29 cellular contexts compared by ENCODE assay signal in genomic region chr6:70385931-70386330, GRCh38.
"Had no signal": no experiment of that assay in that cellular context is flagged by ENCODE, and none has a peak within 500 bp of the region (broad histone marks: within the 10 kb centered on the region; RNA-seq: fewer than 3 reads in every experiment).

No MANE protein-coding gene starts in this region.

- H3K27ac ChIP-seq: adrenal gland, body of pancreas, esophagus muscularis mucosa, gastrocnemius medialis, left lung, lower lobe of right lung, spleen, suprapubic skin, tibial artery, upper lobe of right lung, WERI-Rb-1 had no signal

- H3K36me3 Mint-ChIP-seq: activated naive CD8-positive, alpha-beta T cell treated with anti-CD3 and anti-CD28 coated beads for 36 hours; natural killer cell treated with Interleukin-12 subunit alpha and Interleukin-12 subunit beta and Interleukin-15 and Interleukin-18, amount 100 ng/mL, for 72 hours had no signal

- FAIRE-seq: islet of Langerhans had no signal

- H3K4me3 Mint-ChIP-seq: activated naive CD4-positive, alpha-beta T cell treated with anti-CD3 and anti-CD28 coated beads for 36 hours; activated naive CD8-positive, alpha-beta T cell treated with anti-CD3 and anti-CD28 coated beads for 36 hours; endodermal cell; natural killer cell treated with Interleukin-12 subunit alpha and Interleukin-12 subunit beta and Interleukin-15 and Interleukin-18, amount 100 ng/mL, for 72 hours had no signal

- H3K36me3 ChIP-seq: adrenal gland, esophagus muscularis mucosa, gastrocnemius medialis, left lung, lower lobe of right lung, spleen, suprapubic skin, tibial artery, upper lobe of right lung, WERI-Rb-1 had no signal

- H3K9me3 ChIP-seq: adrenal gland, body of pancreas, esophagus muscularis mucosa, gastrocnemius medialis, left lung, lower lobe of right lung, spleen, suprapubic skin, tibial artery, upper lobe of right lung had no signal

- H3K4me1 Mint-ChIP-seq: activated naive CD8-positive, alpha-beta T cell treated with anti-CD3 and anti-CD28 coated beads for 36 hours; endodermal cell had no signal

- ATAC-seq: activated CD4-positive, CD25-positive, alpha-beta regulatory T cell treated with anti-CD3 and anti-CD28 coated beads, Interleukin-2, amount 50 U/mL, for 24 hours; body of pancreas; gastrocnemius medialis; left lung; lower lobe of right lung; natural killer cell treated with Interleukin-12 subunit alpha and Interleukin-12 subunit beta and Interleukin-15 and Interleukin-18, amount 100 ng/mL, for 72 hours; right cardiac atrium; upper lobe of right lung had no signal

- H3K27ac Mint-ChIP-seq: activated naive CD4-positive, alpha-beta T cell treated with anti-CD3 and anti-CD28 coated beads for 36 hours; activated naive CD8-positive, alpha-beta T cell treated with anti-CD3 and anti-CD28 coated beads for 36 hours; endodermal cell; natural killer cell treated with Interleukin-12 subunit alpha and Interleukin-12 subunit beta and Interleukin-15 and Interleukin-18, amount 100 ng/mL, for 72 hours had no signal

- DNase-seq: activated CD4-positive, alpha-beta T cell treated with anti-CD3 and anti-CD28 coated beads for 48 hours; activated CD4-positive, alpha-beta T cell treated with anti-CD3 and anti-CD28 coated beads, Interleukin-2, amount 50 U/mL, for 48 hours; activated CD8-positive, alpha-beta memory T cell treated with anti-CD3 and anti-CD28 coated beads for 24 hours; activated effector memory CD4-positive, alpha-beta T cell treated with anti-CD3 and anti-CD28 coated beads, Interleukin-2, amount 50 U/mL, for 16 hours; activated naive CD4-positive, alpha-beta T cell treated with anti-CD3 and anti-CD28 coated beads for 36 hours; activated naive CD8-positive, alpha-beta T cell treated with anti-CD3 and anti-CD28 coated beads for 36 hours; adrenal gland; aorta; body of pancreas; caudate nucleus; endodermal cell; gastrocnemius medialis; glutamatergic neuron; left lung; lower lobe of right lung; mesendoderm; posterior cingulate gyrus; right cardiac atrium; spleen; stimulated activated naive CD4-positive, alpha-beta T cell; T-helper 9 cell; tibial artery; upper lobe of right lung; WERI-Rb-1 had no signal

- H3K27me3 ChIP-seq: adrenal gland, body of pancreas, esophagus muscularis mucosa, gastrocnemius medialis, left lung, suprapubic skin, tibial artery, upper lobe of right lung had no signal

- H3K9me3 Mint-ChIP-seq: activated naive CD4-positive, alpha-beta T cell treated with anti-CD3 and anti-CD28 coated beads for 36 hours; activated naive CD8-positive, alpha-beta T cell treated with anti-CD3 and anti-CD28 coated beads for 36 hours; endodermal cell; natural killer cell treated with Interleukin-12 subunit alpha and Interleukin-12 subunit beta and Interleukin-15 and Interleukin-18, amount 100 ng/mL, for 72 hours had no signal

- H3K4me3 ChIP-seq: adrenal gland, body of pancreas, esophagus muscularis mucosa, gastrocnemius medialis, left lung, lower lobe of right lung, spleen, suprapubic skin, tibial artery, upper lobe of right lung had no signal

- H3K4me1 ChIP-seq: adrenal gland, body of pancreas, esophagus muscularis mucosa, gastrocnemius medialis, left lung, lower lobe of right lung, spleen, suprapubic skin, tibial artery, upper lobe of right lung had no signal
